In genomic region chr1:157910270-157910669, GRCh38 we compare ENCODE assay signal across 26 cellular contexts.
"Had no signal": no experiment of that assay in that cellular context is flagged by ENCODE, and none has a peak within 500 bp of the region (broad histone marks: within the 10 kb centered on the region; RNA-seq: fewer than 3 reads in every experiment).

No MANE protein-coding gene starts in this region.

- H3K36me3 ChIP-seq: stomach, suprapubic skin, thoracic aorta, thyroid gland, tibial artery, tibial nerve, transverse colon, upper lobe of left lung, upper lobe of right lung, uterus, vagina had no signal

- H3K9me3 ChIP-seq: suprapubic skin, testis, thoracic aorta, thyroid gland, tibial artery, transverse colon, upper lobe of right lung, uterus, vagina had no signal

- H3K4me1 ChIP-seq: stomach, suprapubic skin, testis, thyroid gland, tibial artery, tibial nerve, transverse colon, upper lobe of left lung, upper lobe of right lung, uterus, vagina had no signal

- FAIRE-seq: urothelium cell line had no signal

- H3K27me3 ChIP-seq: stomach, suprapubic skin, testis, thyroid gland, tibial artery, tibial nerve, upper lobe of left lung, upper lobe of right lung, uterus, vagina had no signal

- H3K27ac ChIP-seq: stomach, suprapubic skin, testis, thoracic aorta, thyroid gland, tibial artery, tibial nerve, transverse colon, upper lobe of left lung, upper lobe of right lung, uterus, vagina had no signal

- DNase-seq: stimulated activated CD4-positive, alpha-beta T cell treated with anti-CD3 and anti-CD28 coated beads, Interleukin-2, amount 100 ng/mL, for 48 hours; stimulated activated CD4-positive, alpha-beta T cell treated with anti-CD3 and anti-CD28 coated beads, Interleukin-4, amount 100 ng/mL, for 1 hour; stimulated activated CD4-positive, alpha-beta T cell treated with anti-CD3 and anti-CD28 coated beads, Interleukin-4, amount 100 ng/mL, for 24 hours; stimulated activated CD4-positive, alpha-beta T cell treated with anti-CD3 and anti-CD28 coated beads, Interleukin-4, amount 100 ng/mL, for 4 hours; stimulated activated CD8-positive, alpha-beta memory T cell treated with anti-CD3 and anti-CD28 coated beads, Interleukin-4, amount 100 ng/mL, for 48 hours; stimulated activated naive B cell treated with anti-CD40 and anti-IgM and Interleukin-4, amounts not matched to agents 10 μg/mL and 1 μg/mL and 100 μg/mL, for 72 hours; stimulated activated naive CD4-positive, alpha-beta T cell; stimulated activated naive CD4-positive, alpha-beta T cell treated with Interleukin-2 at 50 U/mL for 16 hours; stimulated activated naive CD8-positive, alpha-beta T cell treated with anti-CD3 and anti-CD28 coated beads, Interleukin-15, amount 100 ng/mL, for 72 hours; stimulated activated naive CD8-positive, alpha-beta T cell treated with anti-CD3 and anti-CD28 coated beads, Interleukin-15, Interleukin-2, amounts not matched to agents 100 U/mL and 50 U/mL, for 24 hours; stomach; substantia nigra; testis; thyroid gland; tibial artery; transverse colon; upper lobe of left lung; upper lobe of right lung; uterus had no signal

- ATAC-seq: stimulated activated effector memory CD8-positive, alpha-beta T cell treated with anti-CD3 and anti-CD28 coated beads, Interleukin-12 subunit alpha, Interleukin-12 subunit beta, amount 100 ng/mL, for 72 hours; stimulated activated memory B cell treated with anti-CD40 and anti-IgM and Interleukin-4, amounts not matched to agents 10 μg/mL and 1 μg/mL and 100 μg/mL, for 72 hours; stimulated activated naive B cell treated with anti-CD40 and anti-IgM and Interleukin-4, amounts not matched to agents 10 μg/mL and 1 μg/mL and 100 μg/mL, for 72 hours; stimulated activated naive CD8-positive, alpha-beta T cell treated with anti-CD3 and anti-CD28 coated beads, Interleukin-15, amount 100 ng/mL, for 72 hours; stimulated activated naive CD8-positive, alpha-beta T cell treated with anti-CD3 and anti-CD28 coated beads, Interleukin-15, Interleukin-2, amounts not matched to agents 100 U/mL and 50 U/mL, for 24 hours; upper lobe of right lung had no signal

- H3K4me3 ChIP-seq: stomach, suprapubic skin, testis, thoracic aorta, thyroid gland, tibial artery, tibial nerve, transverse colon, upper lobe of left lung, upper lobe of right lung, uterus, vagina had no signal
